In the genomic region with DNA sequence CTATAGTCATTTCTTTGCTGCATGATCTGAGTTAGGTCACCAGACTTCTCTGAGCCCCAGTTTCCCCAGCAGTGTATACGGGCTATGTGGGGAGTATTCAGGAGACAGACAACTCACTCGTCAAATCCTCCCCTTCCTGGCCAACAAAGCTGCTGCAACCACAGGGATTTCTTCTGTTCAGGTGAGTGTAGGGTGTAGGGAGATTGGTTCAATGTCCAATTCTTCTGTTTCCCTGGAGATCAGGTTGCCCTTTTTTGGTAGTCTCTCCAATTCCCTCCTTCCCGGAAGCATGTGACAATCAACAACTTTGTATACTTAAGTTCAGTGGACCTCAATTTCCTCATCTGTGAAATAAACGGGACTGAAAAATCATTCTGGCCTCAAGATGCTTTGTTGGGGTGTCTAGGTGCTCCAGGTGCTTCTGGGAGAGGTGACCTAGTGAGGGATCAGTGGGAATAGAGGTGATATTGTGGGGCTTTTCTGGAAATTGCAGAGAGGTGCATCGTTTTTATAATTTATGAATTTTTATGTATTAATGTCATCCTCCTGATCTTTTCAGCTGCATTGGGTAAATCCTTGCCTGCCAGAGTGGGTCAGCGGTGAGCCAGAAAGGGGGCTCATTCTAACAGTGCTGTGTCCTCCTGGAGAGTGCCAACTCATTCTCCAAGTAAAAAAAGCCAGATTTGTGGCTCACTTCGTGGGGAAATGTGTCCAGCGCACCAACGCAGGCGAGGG, we compare ENCODE assay signal across 1 cellular context.
TF ChIP-seq lines count a peak whose summit lies in the region.

No MANE protein-coding gene starts in this region.

TF ChIP-seq in HepG2, 621 proteins besides CTCF, POLR2A, EP300 and RAD21 (continued from another document and continues in another):
- TF ChIP-seq, protein P1, sequence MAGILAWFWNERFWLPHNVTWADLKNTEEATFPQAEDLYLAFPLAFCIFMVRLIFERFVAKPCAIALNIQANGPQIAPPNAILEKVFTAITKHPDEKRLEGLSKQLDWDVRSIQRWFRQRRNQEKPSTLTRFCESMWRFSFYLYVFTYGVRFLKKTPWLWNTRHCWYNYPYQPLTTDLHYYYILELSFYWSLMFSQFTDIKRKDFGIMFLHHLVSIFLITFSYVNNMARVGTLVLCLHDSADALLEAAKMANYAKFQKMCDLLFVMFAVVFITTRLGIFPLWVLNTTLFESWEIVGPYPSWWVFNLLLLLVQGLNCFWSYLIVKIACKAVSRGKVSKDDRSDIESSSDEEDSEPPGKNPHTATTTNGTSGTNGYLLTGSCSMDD (CRISPR knock-in tag; IDR thresholded peaks at IDR 0.05): no peak
- TF ChIP-seq NFIB (CRISPR knock-in tag; IDR thresholded peaks at IDR 0.05; ENCODE audit: borderline replicate concordance): no peak
- no peak for TF ChIP-seq TBX3 (IDR thresholded peaks at IDR 0.05; ENCODE audit: borderline replicate concordance)
- TF ChIP-seq ZFP36L1 (CRISPR knock-in tag; IDR thresholded peaks at IDR 0.05): no peak; the same call in 1 of the 2 replicates
- TF ChIP-seq SMAD9 (CRISPR knock-in tag; IDR thresholded peaks at IDR 0.05): no peak; the same call in 1 of the 2 replicates
- no peak for TF ChIP-seq ARNT (IDR thresholded peaks at IDR 0.05)
- TF ChIP-seq, protein P2, sequence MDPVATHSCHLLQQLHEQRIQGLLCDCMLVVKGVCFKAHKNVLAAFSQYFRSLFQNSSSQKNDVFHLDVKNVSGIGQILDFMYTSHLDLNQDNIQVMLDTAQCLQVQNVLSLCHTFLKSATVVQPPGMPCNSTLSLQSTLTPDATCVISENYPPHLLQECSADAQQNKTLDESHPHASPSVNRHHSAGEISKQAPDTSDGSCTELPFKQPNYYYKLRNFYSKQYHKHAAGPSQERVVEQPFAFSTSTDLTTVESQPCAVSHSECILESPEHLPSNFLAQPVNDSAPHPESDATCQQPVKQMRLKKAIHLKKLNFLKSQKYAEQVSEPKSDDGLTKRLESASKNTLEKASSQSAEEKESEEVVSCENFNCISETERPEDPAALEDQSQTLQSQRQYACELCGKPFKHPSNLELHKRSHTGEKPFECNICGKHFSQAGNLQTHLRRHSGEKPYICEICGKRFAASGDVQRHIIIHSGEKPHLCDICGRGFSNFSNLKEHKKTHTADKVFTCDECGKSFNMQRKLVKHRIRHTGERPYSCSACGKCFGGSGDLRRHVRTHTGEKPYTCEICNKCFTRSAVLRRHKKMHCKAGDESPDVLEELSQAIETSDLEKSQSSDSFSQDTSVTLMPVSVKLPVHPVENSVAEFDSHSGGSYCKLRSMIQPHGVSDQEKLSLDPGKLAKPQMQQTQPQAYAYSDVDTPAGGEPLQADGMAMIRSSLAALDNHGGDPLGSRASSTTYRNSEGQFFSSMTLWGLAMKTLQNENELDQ (CRISPR knock-in tag; IDR thresholded peaks at IDR 0.05; ENCODE audit: borderline replicate concordance): no peak
- no peak for TF ChIP-seq ZNF546 (CRISPR knock-in tag; conservative IDR thresholded peaks at IDR 0.05)
- no peak for TF ChIP-seq ATRX (CRISPR knock-in tag; IDR thresholded peaks at IDR 0.05; ENCODE audit: borderline replicate concordance)
- TF ChIP-seq ZFP90 (CRISPR knock-in tag; IDR thresholded peaks at IDR 0.05; ENCODE audit: borderline replicate concordance): no peak; the same call in 1 of the 2 replicates
- no peak; the same call in 1 of the 2 replicates for TF ChIP-seq ZNF33A (CRISPR knock-in tag; IDR thresholded peaks at IDR 0.05; ENCODE audit: borderline replicate concordance)
- no peak for TF ChIP-seq ZNF839 (CRISPR knock-in tag; IDR thresholded peaks at IDR 0.05; ENCODE audit: borderline replicate concordance)
- no peak for TF ChIP-seq ZNF432 (CRISPR knock-in tag; IDR thresholded peaks at IDR 0.05; ENCODE audit: borderline replicate concordance)
- no peak; the same call in 1 of the 2 replicates for TF ChIP-seq TOE1 (CRISPR knock-in tag; IDR thresholded peaks at IDR 0.05)
- no peak for TF ChIP-seq SALL2 (CRISPR knock-in tag; IDR thresholded peaks at IDR 0.05)
- TF ChIP-seq FOXO1 (CRISPR knock-in tag; IDR thresholded peaks at IDR 0.05): peak; percentile 65; the same call in 1 of the 2 replicates
- TF ChIP-seq ZNF263 (CRISPR knock-in tag; IDR thresholded peaks at IDR 0.05): peak; percentile 44; the same call in 1 of the 2 replicates
- no peak for TF ChIP-seq CBX1 (IDR thresholded peaks at IDR 0.05; ENCODE audit: low read depth)
- TF ChIP-seq, protein P3, sequence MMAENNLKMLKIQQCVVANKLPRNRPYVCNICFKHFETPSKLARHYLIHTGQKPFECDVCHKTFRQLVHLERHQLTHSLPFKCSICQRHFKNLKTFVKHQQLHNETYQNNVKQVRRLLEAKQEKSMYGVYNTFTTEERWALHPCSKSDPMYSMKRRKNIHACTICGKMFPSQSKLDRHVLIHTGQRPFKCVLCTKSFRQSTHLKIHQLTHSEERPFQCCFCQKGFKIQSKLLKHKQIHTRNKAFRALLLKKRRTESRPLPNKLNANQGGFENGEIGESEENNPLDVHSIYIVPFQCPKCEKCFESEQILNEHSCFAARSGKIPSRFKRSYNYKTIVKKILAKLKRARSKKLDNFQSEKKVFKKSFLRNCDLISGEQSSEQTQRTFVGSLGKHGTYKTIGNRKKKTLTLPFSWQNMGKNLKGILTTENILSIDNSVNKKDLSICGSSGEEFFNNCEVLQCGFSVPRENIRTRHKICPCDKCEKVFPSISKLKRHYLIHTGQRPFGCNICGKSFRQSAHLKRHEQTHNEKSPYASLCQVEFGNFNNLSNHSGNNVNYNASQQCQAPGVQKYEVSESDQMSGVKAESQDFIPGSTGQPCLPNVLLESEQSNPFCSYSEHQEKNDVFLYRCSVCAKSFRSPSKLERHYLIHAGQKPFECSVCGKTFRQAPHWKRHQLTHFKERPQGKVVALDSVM (CRISPR knock-in tag; IDR thresholded peaks at IDR 0.05): no peak
- peak; percentile 20; the same call in 1 of the 2 replicates for TF ChIP-seq ZNF614 (CRISPR knock-in tag; IDR thresholded peaks at IDR 0.05; ENCODE audit: borderline replicate concordance)
- no peak for TF ChIP-seq MEIS2 (CRISPR knock-in tag; IDR thresholded peaks at IDR 0.05)
- TF ChIP-seq CHCHD3 (CRISPR knock-in tag; IDR thresholded peaks at IDR 0.05): no peak
- TF ChIP-seq BCL6 (CRISPR knock-in tag; IDR thresholded peaks at IDR 0.05): peak; percentile 55; the same call in 1 of the 2 replicates
- no peak for TF ChIP-seq ZFY (CRISPR knock-in tag; IDR thresholded peaks at IDR 0.05)
- TF ChIP-seq, protein P4, sequence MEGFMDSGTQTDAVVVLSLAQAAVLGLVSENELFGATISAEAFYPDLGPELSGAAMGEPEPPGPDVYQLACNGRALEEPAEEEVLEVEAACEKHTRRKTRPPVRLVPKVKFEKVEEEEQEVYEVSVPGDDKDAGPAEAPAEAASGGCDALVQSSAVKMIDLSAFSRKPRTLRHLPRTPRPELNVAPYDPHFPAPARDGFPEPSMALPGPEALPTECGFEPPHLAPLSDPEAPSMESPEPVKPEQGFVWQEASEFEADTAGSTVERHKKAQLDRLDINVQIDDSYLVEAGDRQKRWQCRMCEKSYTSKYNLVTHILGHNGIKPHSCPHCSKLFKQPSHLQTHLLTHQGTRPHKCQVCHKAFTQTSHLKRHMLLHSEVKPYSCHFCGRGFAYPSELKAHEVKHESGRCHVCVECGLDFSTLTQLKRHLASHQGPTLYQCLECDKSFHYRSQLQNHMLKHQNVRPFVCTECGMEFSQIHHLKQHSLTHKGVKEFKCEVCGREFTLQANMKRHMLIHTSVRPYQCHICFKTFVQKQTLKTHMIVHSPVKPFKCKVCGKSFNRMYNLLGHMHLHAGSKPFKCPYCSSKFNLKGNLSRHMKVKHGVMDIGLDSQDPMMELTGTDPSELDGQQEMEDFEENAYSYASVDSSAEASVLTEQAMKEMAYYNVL (CRISPR knock-in tag; IDR thresholded peaks at IDR 0.05; ENCODE audit: borderline replicate concordance): no peak
- TF ChIP-seq, protein P5, sequence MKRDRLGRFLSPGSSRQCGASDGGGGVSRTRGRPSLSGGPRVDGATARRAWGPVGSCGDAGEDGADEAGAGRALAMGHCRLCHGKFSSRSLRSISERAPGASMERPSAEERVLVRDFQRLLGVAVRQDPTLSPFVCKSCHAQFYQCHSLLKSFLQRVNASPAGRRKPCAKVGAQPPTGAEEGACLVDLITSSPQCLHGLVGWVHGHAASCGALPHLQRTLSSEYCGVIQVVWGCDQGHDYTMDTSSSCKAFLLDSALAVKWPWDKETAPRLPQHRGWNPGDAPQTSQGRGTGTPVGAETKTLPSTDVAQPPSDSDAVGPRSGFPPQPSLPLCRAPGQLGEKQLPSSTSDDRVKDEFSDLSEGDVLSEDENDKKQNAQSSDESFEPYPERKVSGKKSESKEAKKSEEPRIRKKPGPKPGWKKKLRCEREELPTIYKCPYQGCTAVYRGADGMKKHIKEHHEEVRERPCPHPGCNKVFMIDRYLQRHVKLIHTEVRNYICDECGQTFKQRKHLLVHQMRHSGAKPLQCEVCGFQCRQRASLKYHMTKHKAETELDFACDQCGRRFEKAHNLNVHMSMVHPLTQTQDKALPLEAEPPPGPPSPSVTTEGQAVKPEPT (CRISPR knock-in tag; IDR thresholded peaks at IDR 0.05; ENCODE audit: low read depth): no peak
- TF ChIP-seq ZNF343 (CRISPR knock-in tag; IDR thresholded peaks at IDR 0.05): no peak
- TF ChIP-seq, protein P6, sequence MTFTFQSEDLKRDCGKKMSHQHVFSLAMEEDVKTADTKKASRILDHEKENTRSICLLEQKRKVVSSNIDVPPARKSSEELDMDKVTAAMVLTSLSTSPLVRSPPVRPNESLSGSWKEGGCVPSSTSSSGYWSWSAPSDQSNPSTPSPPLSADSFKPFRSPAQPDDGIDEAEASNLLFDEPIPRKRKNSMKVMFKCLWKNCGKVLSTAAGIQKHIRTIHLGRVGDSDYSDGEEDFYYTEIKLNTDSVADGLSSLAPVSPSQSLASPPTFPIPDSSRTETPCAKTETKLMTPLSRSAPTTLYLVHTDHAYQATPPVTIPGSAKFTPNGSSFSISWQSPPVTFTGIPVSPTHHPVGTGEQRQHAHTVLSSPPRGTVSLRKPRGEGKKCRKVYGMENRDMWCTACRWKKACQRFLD (CRISPR knock-in tag; IDR thresholded peaks at IDR 0.05; ENCODE audit: borderline replicate concordance): no peak
- TF ChIP-seq, protein P7, sequence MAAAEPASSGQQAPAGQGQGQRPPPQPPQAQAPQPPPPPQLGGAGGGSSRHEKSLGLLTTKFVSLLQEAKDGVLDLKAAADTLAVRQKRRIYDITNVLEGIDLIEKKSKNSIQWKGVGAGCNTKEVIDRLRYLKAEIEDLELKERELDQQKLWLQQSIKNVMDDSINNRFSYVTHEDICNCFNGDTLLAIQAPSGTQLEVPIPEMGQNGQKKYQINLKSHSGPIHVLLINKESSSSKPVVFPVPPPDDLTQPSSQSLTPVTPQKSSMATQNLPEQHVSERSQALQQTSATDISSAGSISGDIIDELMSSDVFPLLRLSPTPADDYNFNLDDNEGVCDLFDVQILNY (CRISPR knock-in tag; conservative IDR thresholded peaks at IDR 0.05): no peak
- TF ChIP-seq HOXA3 (CRISPR knock-in tag; IDR thresholded peaks at IDR 0.05): peak; percentile 9; the same call in 1 of the 2 replicates
- no peak for TF ChIP-seq SP1 (IDR thresholded peaks at IDR 0.05)
- no peak for TF ChIP-seq SP1 (CRISPR knock-in tag; IDR thresholded peaks at IDR 0.05)
- TF ChIP-seq ZNF143 (CRISPR knock-in tag; IDR thresholded peaks at IDR 0.05): no peak
- TF ChIP-seq HDAC2 (CRISPR knock-in tag; IDR thresholded peaks at IDR 0.05): peak; percentile 13
- 0 out of 2 replicates have a peak, but pooled peaks have one; percentile 41 for TF ChIP-seq FOXK1 (CRISPR knock-in tag; IDR thresholded peaks at IDR 0.05; ENCODE audit: borderline replicate concordance, low read depth)
- TF ChIP-seq, protein P8, sequence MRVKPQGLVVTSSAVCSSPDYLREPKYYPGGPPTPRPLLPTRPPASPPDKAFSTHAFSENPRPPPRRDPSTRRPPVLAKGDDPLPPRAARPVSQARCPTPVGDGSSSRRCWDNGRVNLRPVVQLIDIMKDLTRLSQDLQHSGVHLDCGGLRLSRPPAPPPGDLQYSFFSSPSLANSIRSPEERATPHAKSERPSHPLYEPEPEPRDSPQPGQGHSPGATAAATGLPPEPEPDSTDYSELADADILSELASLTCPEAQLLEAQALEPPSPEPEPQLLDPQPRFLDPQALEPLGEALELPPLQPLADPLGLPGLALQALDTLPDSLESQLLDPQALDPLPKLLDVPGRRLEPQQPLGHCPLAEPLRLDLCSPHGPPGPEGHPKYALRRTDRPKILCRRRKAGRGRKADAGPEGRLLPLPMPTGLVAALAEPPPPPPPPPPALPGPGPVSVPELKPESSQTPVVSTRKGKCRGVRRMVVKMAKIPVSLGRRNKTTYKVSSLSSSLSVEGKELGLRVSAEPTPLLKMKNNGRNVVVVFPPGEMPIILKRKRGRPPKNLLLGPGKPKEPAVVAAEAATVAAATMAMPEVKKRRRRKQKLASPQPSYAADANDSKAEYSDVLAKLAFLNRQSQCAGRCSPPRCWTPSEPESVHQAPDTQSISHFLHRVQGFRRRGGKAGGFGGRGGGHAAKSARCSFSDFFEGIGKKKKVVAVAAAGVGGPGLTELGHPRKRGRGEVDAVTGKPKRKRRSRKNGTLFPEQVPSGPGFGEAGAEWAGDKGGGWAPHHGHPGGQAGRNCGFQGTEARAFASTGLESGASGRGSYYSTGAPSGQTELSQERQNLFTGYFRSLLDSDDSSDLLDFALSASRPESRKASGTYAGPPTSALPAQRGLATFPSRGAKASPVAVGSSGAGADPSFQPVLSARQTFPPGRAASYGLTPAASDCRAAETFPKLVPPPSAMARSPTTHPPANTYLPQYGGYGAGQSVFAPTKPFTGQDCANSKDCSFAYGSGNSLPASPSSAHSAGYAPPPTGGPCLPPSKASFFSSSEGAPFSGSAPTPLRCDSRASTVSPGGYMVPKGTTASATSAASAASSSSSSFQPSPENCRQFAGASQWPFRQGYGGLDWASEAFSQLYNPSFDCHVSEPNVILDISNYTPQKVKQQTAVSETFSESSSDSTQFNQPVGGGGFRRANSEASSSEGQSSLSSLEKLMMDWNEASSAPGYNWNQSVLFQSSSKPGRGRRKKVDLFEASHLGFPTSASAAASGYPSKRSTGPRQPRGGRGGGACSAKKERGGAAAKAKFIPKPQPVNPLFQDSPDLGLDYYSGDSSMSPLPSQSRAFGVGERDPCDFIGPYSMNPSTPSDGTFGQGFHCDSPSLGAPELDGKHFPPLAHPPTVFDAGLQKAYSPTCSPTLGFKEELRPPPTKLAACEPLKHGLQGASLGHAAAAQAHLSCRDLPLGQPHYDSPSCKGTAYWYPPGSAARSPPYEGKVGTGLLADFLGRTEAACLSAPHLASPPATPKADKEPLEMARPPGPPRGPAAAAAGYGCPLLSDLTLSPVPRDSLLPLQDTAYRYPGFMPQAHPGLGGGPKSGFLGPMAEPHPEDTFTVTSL (CRISPR knock-in tag; IDR thresholded peaks at IDR 0.05; ENCODE audit: borderline replicate concordance): peak; percentile 33; the same call in 1 of the 2 replicates
- TF ChIP-seq ZNF775 (CRISPR knock-in tag; IDR thresholded peaks at IDR 0.05; ENCODE audit: borderline replicate concordance): 0 out of 2 replicates have a peak, but pooled peaks have one; percentile 13
- TF ChIP-seq RFX5 (IDR thresholded peaks at IDR 0.05; ENCODE audit: low read depth, low read length): no peak
- peak; percentile 12; the same call in 1 of the 2 replicates for TF ChIP-seq ONECUT2 (CRISPR knock-in tag; IDR thresholded peaks at IDR 0.05)
- TF ChIP-seq, protein P9, sequence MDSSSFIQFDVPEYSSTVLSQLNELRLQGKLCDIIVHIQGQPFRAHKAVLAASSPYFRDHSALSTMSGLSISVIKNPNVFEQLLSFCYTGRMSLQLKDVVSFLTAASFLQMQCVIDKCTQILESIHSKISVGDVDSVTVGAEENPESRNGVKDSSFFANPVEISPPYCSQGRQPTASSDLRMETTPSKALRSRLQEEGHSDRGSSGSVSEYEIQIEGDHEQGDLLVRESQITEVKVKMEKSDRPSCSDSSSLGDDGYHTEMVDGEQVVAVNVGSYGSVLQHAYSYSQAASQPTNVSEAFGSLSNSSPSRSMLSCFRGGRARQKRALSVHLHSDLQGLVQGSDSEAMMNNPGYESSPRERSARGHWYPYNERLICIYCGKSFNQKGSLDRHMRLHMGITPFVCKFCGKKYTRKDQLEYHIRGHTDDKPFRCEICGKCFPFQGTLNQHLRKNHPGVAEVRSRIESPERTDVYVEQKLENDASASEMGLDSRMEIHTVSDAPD (CRISPR knock-in tag; IDR thresholded peaks at IDR 0.05): no peak
- no peak for TF ChIP-seq SATB2 (CRISPR knock-in tag; IDR thresholded peaks at IDR 0.05)
